ENCODE assay signal across 1 cellular context in genomic region chr2:105382177-105382576, GRCh38.
TF ChIP-seq lines count a peak whose summit lies in the region.

No MANE protein-coding gene starts in this region.

TF ChIP-seq in IMR-90, 13 proteins besides CTCF, POLR2A, EP300 and RAD21:
- TF ChIP-seq RCOR1 (IDR thresholded peaks at IDR 0.05; ENCODE audit: insufficient replicate concordance, low read length) = no peak
- no peak for TF ChIP-seq MAZ (IDR thresholded peaks at IDR 0.05; ENCODE audit: borderline replicate concordance, low read depth, low read length)
- no peak for TF ChIP-seq FOS (IDR thresholded peaks at IDR 0.05; ENCODE audit: low read depth, low read length)
- TF ChIP-seq USF2 (IDR thresholded peaks at IDR 0.05; ENCODE audit: low read depth, low read length) = no peak
- no peak for TF ChIP-seq MAFK (IDR thresholded peaks at IDR 0.05; ENCODE audit: low read depth, low read length)
- TF ChIP-seq CEBPB (IDR thresholded peaks at IDR 0.05; ENCODE audit: low read depth, low read length) = no peak
- no peak for TF ChIP-seq ELK1 (IDR thresholded peaks at IDR 0.05; ENCODE audit: borderline replicate concordance, low read depth, low read length)
- TF ChIP-seq SMC3 (IDR thresholded peaks at IDR 0.05; ENCODE audit: low read depth, low read length) = no peak
- no peak for TF ChIP-seq MXI1 (IDR thresholded peaks at IDR 0.05; ENCODE audit: borderline replicate concordance, low read depth, low read length)
- no peak for TF ChIP-seq RFX5 (IDR thresholded peaks at IDR 0.05; ENCODE audit: low read depth, low read length)
- no peak for TF ChIP-seq CHD1 (IDR thresholded peaks at IDR 0.05; ENCODE audit: low read depth, low read length)
- no peak for TF ChIP-seq NFE2L2 (IDR thresholded peaks at IDR 0.05; ENCODE audit: low read depth, low read length)
- no peak for TF ChIP-seq BHLHE40 (IDR thresholded peaks at IDR 0.05; ENCODE audit: low read depth, low read length)
